7 cellular contexts compared by ENCODE assay signal in the genomic region with DNA sequence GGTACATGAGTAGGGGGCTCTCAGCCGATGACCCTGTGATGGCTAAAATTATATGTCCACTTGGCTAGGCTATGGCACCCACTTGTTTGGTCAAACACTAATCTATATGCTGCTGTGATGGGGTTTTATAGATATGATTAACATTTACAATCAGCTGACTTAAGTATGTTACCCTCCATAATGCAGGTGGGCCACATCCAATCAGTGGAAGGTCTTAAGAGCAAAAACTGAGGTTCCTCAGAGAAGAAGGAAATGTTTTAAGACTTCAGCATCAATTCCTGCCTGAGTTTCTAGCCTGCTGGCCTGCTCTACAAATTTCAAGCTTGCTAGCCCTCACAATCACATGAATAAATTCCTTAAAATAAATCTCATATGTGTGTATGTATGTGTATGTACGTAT. TPM values are rescaled to one million over a fixed set of nuclear protein-coding genes. Genes with fewer than 3 reads are reported as not detected.
"Had no signal": no experiment of that assay in that cellular context is flagged by ENCODE, and none has a peak within 500 bp of the region (broad histone marks: within the 10 kb centered on the region; RNA-seq: fewer than 3 reads in every experiment).

No MANE protein-coding gene starts in this region.

- FAIRE-seq: G401.6, GM12878, GM12892, GM18507, GM19239 had no signal

- ATAC-seq: GM12878 had no signal

- H3K4me3 ChIP-seq: GM12878 had no signal

- DNase-seq: GDM1, GF-D8 had no signal

RNA-seq across cellular contexts. Expression of a gene that starts 24.6 kb away (rescaled TPM):
- total RNA-seq: GM12878 had no signal
- polyA plus RNA-seq: GM12878 had no signal

RNA-seq across cellular contexts. Expression of a gene that starts 29.6 kb away (rescaled TPM):
- total RNA-seq: GM12878 had no signal
